ENCODE assay signal across 19 cellular contexts in the genomic region with DNA sequence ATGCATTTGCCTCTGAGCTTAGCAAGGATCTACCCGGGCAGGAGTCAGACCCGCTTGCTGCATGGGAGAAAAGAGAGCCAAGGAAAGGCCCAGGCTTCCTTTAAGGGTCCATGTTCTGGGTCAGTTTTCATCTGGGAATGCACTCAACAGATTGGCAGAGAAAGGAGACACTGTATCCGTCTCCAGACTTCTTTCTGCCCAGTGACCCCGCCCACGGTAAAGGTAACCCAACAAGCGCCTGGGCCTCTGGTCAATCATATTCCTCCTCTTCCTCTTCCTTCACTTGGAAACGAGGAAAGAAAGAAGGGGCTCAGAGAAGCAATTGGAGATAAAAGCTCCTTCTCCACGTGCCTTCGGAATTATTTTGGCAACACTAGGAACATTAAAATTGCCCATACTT. TPM values are rescaled to one million over a fixed set of nuclear protein-coding genes. Genes with fewer than 3 reads are reported as not detected.
DNase-seq lines count a peak whose midpoint lies in the region; ATAC-seq, FAIRE-seq and TF ChIP-seq lines count a peak whose summit lies in the region.
"Had no signal": no experiment of that assay in that cellular context is flagged by ENCODE, and none has a peak within 500 bp of the region (broad histone marks: within the 10 kb centered on the region; RNA-seq: fewer than 3 reads in every experiment).

No MANE protein-coding gene starts in this region.

- no peak for ATAC-seq in memory B cell (ENCODE audit: low read depth)
- no peak for ATAC-seq in stimulated activated memory B cell treated with anti-CD40 and anti-IgM and Interleukin-4, amounts not matched to agents 10 μg/mL and 1 μg/mL and 100 μg/mL, for 72 hours

- no peaks in the 10 kb centered on the region for H3K27me3 ChIP-seq in colonic mucosa

- H3K9ac ChIP-seq in colonic mucosa (ENCODE audit: low read depth in 2 of 2, low read length in 2 of 2) = peak overlapping the region in 1 of 2 donors; percentile 54
- no peak overlapping the region for H3K9ac ChIP-seq in kidney (ENCODE audit: low read length in 2 of 2)

- DNase-seq in GM12891 (ENCODE audit: insufficient read length, low spot score) (no peak), colonic mucosa (peak; percentile 74), memory B cell (ENCODE audit: low spot score in 2 of 2) (no peak), NCI-H1105 (lab: John Stamatoyannopoulos, UW) (no peak), GM03348 (ENCODE audit: low spot score) (no peak), kidney (no peak)
- DNase-seq: Calu3; CD4-positive, CD25-positive, alpha-beta regulatory T cell; DMS79; HCEC 1CT; KBM-7; NCI-H1048; NCI-H2227 treated with DMSO at 0.1 percent for 48 hours; NCI-H526; OCI-M1; RPMI8226 had no signal

- H3K27me3 Mint-ChIP-seq in memory B cell = peaks cover 2% of the 10 kb centered on the region
- H3K27me3 Mint-ChIP-seq in stimulated activated memory B cell treated with anti-CD40 and anti-IgM and Interleukin-4, amounts not matched to agents 10 μg/mL and 1 μg/mL and 100 μg/mL, for 72 hours = no peaks in the 10 kb centered on the region

- peaks cover 9% of the 10 kb centered on the region for H3K36me3 Mint-ChIP-seq in memory B cell
- no peaks in the 10 kb centered on the region for H3K36me3 Mint-ChIP-seq in stimulated activated memory B cell treated with anti-CD40 and anti-IgM and Interleukin-4, amounts not matched to agents 10 μg/mL and 1 μg/mL and 100 μg/mL, for 72 hours
- H3K36me3 Mint-ChIP-seq: CD4-positive, CD25-positive, alpha-beta regulatory T cell had no signal

- FAIRE-seq in GM12891 (lab: Jason Lieb, UNC) (no peak), kidney (lab: Jason Lieb, UNC) (no peak)
- FAIRE-seq: A549, HTR-8/SVneo had no signal

- H3K27ac ChIP-seq in colonic mucosa (peak overlapping the region; percentile 86), kidney (ENCODE audit: low read depth in 2 of 2, low read length in 2 of 2) (no peak overlapping the region)

- TF ChIP-seq POLR2A in GM12891 (IDR thresholded peaks at IDR 0.05; ENCODE audit: low read depth, low read length) = no peak

- H3K4me1 Mint-ChIP-seq in memory B cell = peaks cover 25% of the 10 kb centered on the region
- H3K4me1 Mint-ChIP-seq in stimulated activated memory B cell treated with anti-CD40 and anti-IgM and Interleukin-4, amounts not matched to agents 10 μg/mL and 1 μg/mL and 100 μg/mL, for 72 hours = peaks cover 41% of the 10 kb centered on the region

- H3K27ac Mint-ChIP-seq in memory B cell = no peak overlapping the region
- H3K27ac Mint-ChIP-seq in stimulated activated memory B cell treated with anti-CD40 and anti-IgM and Interleukin-4, amounts not matched to agents 10 μg/mL and 1 μg/mL and 100 μg/mL, for 72 hours = peak overlapping the region; percentile 89
- H3K27ac Mint-ChIP-seq: CD4-positive, CD25-positive, alpha-beta regulatory T cell had no signal

- peaks cover 5% of the 10 kb centered on the region for H3K4me1 ChIP-seq in colonic mucosa
- H3K4me1 ChIP-seq in kidney (ENCODE audit: control insufficient read depth in 1 of 2, insufficient read depth in 1 of 2, low read depth in 1 of 2, low read length in 2 of 2) = peaks cover 10 to 12% of the 10 kb centered on the region in 2 donors

- H3K36me3 ChIP-seq in colonic mucosa (no peaks in the 10 kb centered on the region), kidney (ENCODE audit: control insufficient read depth in 1 of 2, insufficient read depth in 2 of 2, low read length in 2 of 2) (no peaks in the 10 kb centered on the region)

- peak overlapping the region; percentile 34 for H3K4me3 Mint-ChIP-seq in memory B cell
- no peak overlapping the region for H3K4me3 Mint-ChIP-seq in stimulated activated memory B cell treated with anti-CD40 and anti-IgM and Interleukin-4, amounts not matched to agents 10 μg/mL and 1 μg/mL and 100 μg/mL, for 72 hours
- H3K4me3 Mint-ChIP-seq: CD4-positive, CD25-positive, alpha-beta regulatory T cell had no signal

- intact Hi-C loops in colonic mucosa (cut with DNase I) = no loop called here
- intact Hi-C loops in kidney (cut with DNase I) = no loop called here

- H3K9me3 ChIP-seq in colonic mucosa = no peaks in the 10 kb centered on the region
- no peaks in the 10 kb centered on the region for H3K9me3 ChIP-seq in kidney (ENCODE audit: control insufficient read depth in 1 of 2, low read length in 2 of 2)
- H3K9me3 ChIP-seq: A549 had no signal

- no peak overlapping the region for H3K4me3 ChIP-seq in colonic mucosa
- no peak overlapping the region for H3K4me3 ChIP-seq in kidney (ENCODE audit: low read length in 2 of 2)
- H3K4me3 ChIP-seq: A549 had no signal

- no peak for TF ChIP-seq CTCF in colonic mucosa (IDR thresholded peaks at IDR 0.05)
- no peak for TF ChIP-seq CTCF in kidney (IDR thresholded peaks at IDR 0.05; ENCODE audit: borderline replicate concordance, extremely low read depth, insufficient read depth)

- no peaks in the 10 kb centered on the region for H3K9me3 Mint-ChIP-seq in memory B cell
- H3K9me3 Mint-ChIP-seq in stimulated activated memory B cell treated with anti-CD40 and anti-IgM and Interleukin-4, amounts not matched to agents 10 μg/mL and 1 μg/mL and 100 μg/mL, for 72 hours = no peaks in the 10 kb centered on the region

TF ChIP-seq in GM12891, 5 proteins besides CTCF, POLR2A, EP300 and RAD21:
- 0 out of 2 replicates have a peak, but pooled peaks have one; percentile 9 for TF ChIP-seq POU2F2 (IDR thresholded peaks at IDR 0.05; ENCODE audit: low read depth, low read length)
- no peak for TF ChIP-seq POLR2AphosphoS5 (IDR thresholded peaks at IDR 0.05; ENCODE audit: low read depth, low read length)

RNA-seq across cellular contexts. Expression of a gene that starts 27.1 kb away (rescaled TPM):
- polyA plus RNA-seq in GM12891 (2012; ENCODE audit: low read depth, missing spikeins) = 0.65 TPM
- total RNA-seq in colonic mucosa = 10 to 100 TPM; 13.3 to 45.6 TPM
- 34.5 TPM for total RNA-seq in kidney
- 2.3 TPM for polyA plus RNA-seq in kidney (ENCODE audit: insufficient read depth, low read depth, low replicate concordance)

RNA-seq across cellular contexts. Expression of a gene that starts 27.6 kb away (rescaled TPM):
- polyA plus RNA-seq in GM12891 (2012; ENCODE audit: low read depth, missing spikeins) = 5.0 TPM
- total RNA-seq in colonic mucosa (100 to 1,000 TPM in 1 of 2 donors, 10 to 100 TPM in 1; 91.0 to 148 TPM), kidney (43.0 TPM)
- polyA plus RNA-seq in kidney (ENCODE audit: insufficient read depth, low read depth, low replicate concordance) = 29.2 TPM
